Comparison of ENCODE assay signal across 14 cellular contexts in genomic region chr14:95196826-95197497, GRCh38.
"Had no signal": no experiment of that assay in that cellular context is flagged by ENCODE, and none has a peak within 500 bp of the region (broad histone marks: within the 10 kb centered on the region; RNA-seq: fewer than 3 reads in every experiment).

No MANE protein-coding gene starts in this region.

- ATAC-seq: effector memory CD8-positive, alpha-beta T cell; psoas muscle had no signal

- H3K4me3 Mint-ChIP-seq: activated CD4-positive, alpha-beta memory T cell treated with anti-CD3 and anti-CD28 coated beads, Interleukin-2, amount 10 ng/mL, durations not matched to agents 7 days and 5 days; activated CD4-positive, alpha-beta T cell treated with anti-CD3 and anti-CD28 coated beads for 36 hours; activated naive CD4-positive, alpha-beta T cell treated with anti-CD3 and anti-CD28 coated beads, Interleukin-2, amount 50 U/mL, for 24 hours; dendritic cell treated with granulocyte-macrophage colony-stimulating factor and Interleukin-4, amounts not matched to agents 40 ng/mL and 50 ng/mL, for 4 days; effector memory CD8-positive, alpha-beta T cell; natural killer cell; stimulated activated naive CD8-positive, alpha-beta T cell treated with anti-CD3 and anti-CD28 coated beads, Interleukin-15, amount 100 ng/mL, for 72 hours had no signal

- H3K9me3 ChIP-seq: psoas muscle, sigmoid colon, thoracic aorta, uterus had no signal

- H3K36me3 ChIP-seq: sigmoid colon, thoracic aorta, uterus had no signal

- H3K4me3 ChIP-seq: psoas muscle, sigmoid colon, thoracic aorta, uterus had no signal

- H3K27me3 Mint-ChIP-seq: dendritic cell treated with granulocyte-macrophage colony-stimulating factor and Interleukin-4, amounts not matched to agents 40 ng/mL and 50 ng/mL, for 4 days; stimulated activated naive CD8-positive, alpha-beta T cell treated with anti-CD3 and anti-CD28 coated beads, Interleukin-15, amount 100 ng/mL, for 72 hours had no signal

- H3K36me3 Mint-ChIP-seq: activated naive CD4-positive, alpha-beta T cell treated with anti-CD3 and anti-CD28 coated beads, Interleukin-2, amount 50 U/mL, for 24 hours; natural killer cell had no signal

- H3K4me1 ChIP-seq: psoas muscle, sigmoid colon, uterus had no signal

- H3K9me3 Mint-ChIP-seq: activated CD4-positive, alpha-beta memory T cell treated with anti-CD3 and anti-CD28 coated beads, Interleukin-2, amount 10 ng/mL, durations not matched to agents 7 days and 5 days; activated naive CD4-positive, alpha-beta T cell treated with anti-CD3 and anti-CD28 coated beads, Interleukin-2, amount 50 U/mL, for 24 hours; activated T-helper 2 cell treated with anti-CD3 and anti-CD28 coated beads, Interferon-gamma antibody, Interleukin-2, Interleukin-4, amounts not matched to agents 10 μg/mL and 5 μg/mL and 100 μg/mL, durations not matched to agents 14 hours and 24 hours and 36 hours; dendritic cell treated with granulocyte-macrophage colony-stimulating factor and Interleukin-4, amounts not matched to agents 40 ng/mL and 50 ng/mL, for 4 days; effector memory CD8-positive, alpha-beta T cell; natural killer cell; stimulated activated naive CD8-positive, alpha-beta T cell treated with anti-CD3 and anti-CD28 coated beads, Interleukin-15, amount 100 ng/mL, for 72 hours had no signal

- DNase-seq: activated CD4-positive, alpha-beta memory T cell treated with anti-CD3 and anti-CD28 coated beads, Interleukin-2, amount 10 ng/mL, durations not matched to agents 7 days and 5 days; effector memory CD8-positive, alpha-beta T cell; left colon; natural killer cell; nucleus accumbens; psoas muscle; sigmoid colon; uterus had no signal

- H3K27ac ChIP-seq: psoas muscle, sigmoid colon, thoracic aorta, uterus had no signal

- H3K4me1 Mint-ChIP-seq: activated CD4-positive, alpha-beta memory T cell treated with anti-CD3 and anti-CD28 coated beads, Interleukin-2, amount 10 ng/mL, durations not matched to agents 7 days and 5 days; activated naive CD4-positive, alpha-beta T cell treated with anti-CD3 and anti-CD28 coated beads, Interleukin-2, amount 50 U/mL, for 24 hours had no signal

- H3K27ac Mint-ChIP-seq: activated CD4-positive, alpha-beta memory T cell treated with anti-CD3 and anti-CD28 coated beads, Interleukin-2, amount 10 ng/mL, durations not matched to agents 7 days and 5 days; activated CD4-positive, alpha-beta T cell treated with anti-CD3 and anti-CD28 coated beads for 36 hours; activated naive CD4-positive, alpha-beta T cell treated with anti-CD3 and anti-CD28 coated beads, Interleukin-2, amount 50 U/mL, for 24 hours; activated T-helper 2 cell treated with anti-CD3 and anti-CD28 coated beads, Interferon-gamma antibody, Interleukin-2, Interleukin-4, amounts not matched to agents 10 μg/mL and 5 μg/mL and 100 μg/mL, durations not matched to agents 14 hours and 24 hours and 36 hours; dendritic cell treated with granulocyte-macrophage colony-stimulating factor and Interleukin-4, amounts not matched to agents 40 ng/mL and 50 ng/mL, for 4 days; natural killer cell had no signal

- H3K27me3 ChIP-seq: sigmoid colon, uterus had no signal
